ENCODE assay signal across 8 cellular contexts in genomic region chr3:112327371-112327951, GRCh38. TPM values are rescaled to one million over a fixed set of nuclear protein-coding genes. Genes with fewer than 3 reads are reported as not detected.
DNase-seq lines count a peak whose midpoint lies in the region; ATAC-seq, FAIRE-seq and TF ChIP-seq lines count a peak whose summit lies in the region.

No MANE protein-coding gene starts in this region.

- H3K27ac ChIP-seq in VCaP (no peak overlapping the region), pancreas (no peak overlapping the region)

- H3K9me3 ChIP-seq in pancreas, result no peaks in the 10 kb centered on the region

- whole genome bisulfite sequencing in pancreas, 2 donors, result 19 to 25% methylated on average over 2 of the region's 2 CpGs

- H3K4me1 ChIP-seq in pancreas, result peaks cover 0 to 2% (median under 1%) of the 10 kb centered on the region in 3 donors

- DNase-seq in D341Med (ENCODE audit: low spot score) (peak; percentile 44), NCI-H2081 treated with DMSO at 0.1 percent for 48 hours (lab: John Stamatoyannopoulos, UW) (peak; percentile 16), fibroblast of the conjunctiva (ENCODE audit: low read depth) (peak; percentile 55), pancreas (no peak), posterior vena cava (ENCODE audit: low spot score) (no peak)

- H3K4me3 ChIP-seq in pancreas, result no peak overlapping the region

- TF ChIP-seq CTCF in VCaP (conservative IDR thresholded peaks at IDR 0.05) (peak; percentile 77), pancreas (IDR thresholded peaks at IDR 0.05) (peak in 2 of 4 donors; percentile 20 to 27)

- intact Hi-C loops in pancreas (cut with DNase I) (no loop called here), posterior vena cava (cut with DNase I) (loop anchor here (5.0 kb wide), 2 partner anchors 190 to 195 kb away; no protein-coding TSS in a partner anchor)

- FAIRE-seq in pancreas (lab: Jason Lieb, UNC), result peak; percentile 93

- no peaks in the 10 kb centered on the region for H3K36me3 ChIP-seq in pancreas

- peaks cover 0 to 5% (median 0%) of the 10 kb centered on the region in 4 donors for H3K27me3 ChIP-seq in pancreas

- ATAC-seq in GM18907 (IDR thresholded peaks at IDR 0.05; ENCODE audit: unreplicated experiment) (peak; percentile 98), HG03064 (IDR thresholded peaks at IDR 0.05; ENCODE audit: low read depth, unreplicated experiment) (peak; percentile 91), pancreas (peak; percentile 68 to 92 (median 90))

RNA-seq across cellular contexts. Expression of gene CD200, which starts 5.5 kb away (rescaled TPM):
- total RNA-seq in pancreas (1 to 10 TPM; 1.1 to 4.8 (median 2.5) TPM), posterior vena cava (10 to 100 TPM in 1 of 2 donors, 1 to 10 TPM in 1; 7.7 to 17.7 TPM)
- polyA plus RNA-seq in pancreas, result 10 to 100 TPM in 1 of 2 donors, 1 to 10 TPM in 1; 3.4 to 22.2 TPM

RNA-seq across cellular contexts. Expression of gene SLC9C1, which starts 33.4 kb away (rescaled TPM):
- under 1 TPM in 1 of 6 donors, not detected in 5; 0.66 TPM for total RNA-seq in pancreas
- under 1 TPM in 1 of 2 donors, not detected in 1; 0.07 TPM for polyA plus RNA-seq in pancreas
- total RNA-seq in posterior vena cava, result 1 to 10 TPM in 1 of 2 donors, under 1 TPM in 1; 0.29 to 1.4 TPM

Comparison
In these comparisons a context has a peak if more than half of its experiments do, and no peak if none do; other contexts are left out.
1. DNase-seq: peak in D341Med (single experiment), NCI-H2081 treated with DMSO at 0.1 percent for 48 hours (single experiment) and fibroblast of the conjunctiva (single experiment); none in pancreas (0 of 6) and posterior vena cava (single experiment).
2. intact Hi-C loops: an anchor here in posterior vena cava (5.0 kb wide); none called in pancreas.
3. Peak in every context shown above with its lines, with median percentiles within 50 percentile points of each other: ATAC-seq.